8 cellular contexts compared by ENCODE assay signal in genomic region chr17:63741251-63742049, GRCh38. TPM values are rescaled to one million over a fixed set of nuclear protein-coding genes. Genes with fewer than 3 reads are reported as not detected.
A peak's percentile ranks its signal among the peaks of the same experiment; 100 is the strongest.
DNase-seq lines count a peak whose midpoint lies in the region; ATAC-seq and TF ChIP-seq lines count a peak whose summit lies in the region.

A gene with protein sequence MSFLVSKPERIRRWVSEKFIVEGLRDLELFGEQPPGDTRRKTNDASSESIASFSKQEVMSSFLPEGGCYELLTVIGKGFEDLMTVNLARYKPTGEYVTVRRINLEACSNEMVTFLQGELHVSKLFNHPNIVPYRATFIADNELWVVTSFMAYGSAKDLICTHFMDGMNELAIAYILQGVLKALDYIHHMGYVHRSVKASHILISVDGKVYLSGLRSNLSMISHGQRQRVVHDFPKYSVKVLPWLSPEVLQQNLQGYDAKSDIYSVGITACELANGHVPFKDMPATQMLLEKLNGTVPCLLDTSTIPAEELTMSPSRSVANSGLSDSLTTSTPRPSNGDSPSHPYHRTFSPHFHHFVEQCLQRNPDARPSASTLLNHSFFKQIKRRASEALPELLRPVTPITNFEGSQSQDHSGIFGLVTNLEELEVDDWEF (minus strand): TSS chr17:63741799. CDS start chr17:63728369, 13,430 bp downstream.

- H3K9me3 ChIP-seq in right lobe of liver: no peaks in the 10 kb centered on the region

- DNase-seq in NCI-H774 (lab: John Stamatoyannopoulos, UW) (peak; percentile 100), dermis microvascular lymphatic vessel endothelial cell (ENCODE audit: low read depth in 2 of 2) (peak; percentile 90 to 98), right lobe of liver (peak; percentile 99 to 100 (median 100))
- peak; percentile 99 for DNase-seq in activated CD4-positive, alpha-beta T cell treated with anti-CD3 and anti-CD28 coated beads, Interleukin-2, amount 50 U/mL, for 48 hours
- DNase-seq in stimulated activated CD4-positive, alpha-beta T cell treated with anti-CD3 and anti-CD28 coated beads, Interleukin-4, amount 100 ng/mL, for 4 hours: peak; percentile 98 to 99

- peak within 1 kb of the TSS; percentile 74 to 97 (median 80) for H3K4me3 ChIP-seq in right lobe of liver

- peaks cover 0 to 11% (median 7%) of the 10 kb centered on the region in 4 donors for H3K36me3 ChIP-seq in right lobe of liver

- H3K4me1 ChIP-seq in right lobe of liver: peaks cover 0 to 8% (median 3%) of the 10 kb centered on the region in 4 donors

- TF ChIP-seq CTCF in C4-2B (conservative IDR thresholded peaks at IDR 0.05) (no peak), right lobe of liver (IDR thresholded peaks at IDR 0.05) (no peak)

- H3K27ac ChIP-seq in C4-2B: peak within 1 kb of the TSS; percentile 97
- H3K27ac ChIP-seq in right lobe of liver: peak within 1 kb of the TSS; percentile 33 to 91 (median 70)

- intact Hi-C loops in right lobe of liver (cut with DNase I): no loop called here

- peak; percentile 89 for TF ChIP-seq POLR2A in right lobe of liver (IDR thresholded peaks at IDR 0.05)

- ATAC-seq in GM19395 (IDR thresholded peaks at IDR 0.05; ENCODE audit: unreplicated experiment) (peak; percentile 89), HG03565 (IDR thresholded peaks at IDR 0.05; ENCODE audit: unreplicated experiment) (peak; percentile 87), right lobe of liver (peak; percentile 97 to 100 (median 98))

- no peaks in the 10 kb centered on the region for H3K27me3 ChIP-seq in right lobe of liver

- under 1% methylated on average over 43 of the region's 70 CpGs for WGBS in right lobe of liver (ENCODE audit: insufficient coverage, low coverage, low lambda C conversion rate, missing lambda C conversion rate)

RNA-seq across cellular contexts. Expression of the gene that starts here (rescaled TPM):
- 19.6 and 34.6 TPM in 2 replicates for total RNA-seq in dermis microvascular lymphatic vessel endothelial cell
- 10 to 100 TPM in 5 of 6 experiments, 1 to 10 TPM in 1; 8.4 to 15.1 (median 13.0) TPM for total RNA-seq in right lobe of liver

Comparison
In these comparisons a context has a peak if more than half of its experiments do, and no peak if none do; other contexts are left out.
1. Peak in every context shown above with its lines: DNase-seq, ATAC-seq, H3K4me3 ChIP-seq and H3K27ac ChIP-seq.